Comparison of ENCODE assay signal across 22 cellular contexts in genomic region chr19:3313199-3313575, GRCh38. TPM values are rescaled to one million over a fixed set of nuclear protein-coding genes. Genes with fewer than 3 reads are reported as not detected.
DNase-seq lines count a peak whose midpoint lies in the region; ATAC-seq, FAIRE-seq and TF ChIP-seq lines count a peak whose summit lies in the region.
"Had no signal": no experiment of that assay in that cellular context is flagged by ENCODE, and none has a peak within 500 bp of the region (broad histone marks: within the 10 kb centered on the region; RNA-seq: fewer than 3 reads in every experiment).

No MANE protein-coding gene starts in this region.

- TF ChIP-seq POLR2A in K562 (conservative IDR thresholded peaks at IDR 0.05), result no peak
- TF ChIP-seq POLR2A in right lobe of liver (IDR thresholded peaks at IDR 0.05), result no peak

- CTCF ChIA-PET in K562 (lab: Yijun Ruan, JAX; ENCODE audit: low intra/inter-chr PET ratio), result interaction anchor here (0.6 kb wide), 1 partner anchor 53 kb away, joined by 3 read pairs; no protein-coding TSS in a partner anchor

- no peak for TF ChIP-seq RAD21 in K562 (CRISPR knock-in tag; conservative IDR thresholded peaks at IDR 0.05 in 1 of 2, IDR thresholded peaks at IDR 0.05 in 1 of 2)

- H3K4me1 ChIP-seq in K562 (replicated peaks in 1 of 2; ENCODE audit: control insufficient read depth in 2 of 2, insufficient read depth in 2 of 2, low read length in 2 of 2) (peaks cover 0 to 21% of the 10 kb centered on the region in 2 experiments; a peak in 2 of 5 replicates), neuronal stem cell (ENCODE audit: control insufficient read depth in 2 of 2, insufficient read depth in 1 of 2, low read depth in 1 of 2, low read length in 2 of 2) (no peaks in the 10 kb centered on the region), right lobe of liver (no peaks in the 10 kb centered on the region)
- H3K4me1 ChIP-seq: BE2C; BLaER1 treated with 17β-estradiol and CSF1 and Interleukin-3, amounts not matched to agents 10 nM and 100 nM had no signal

- H3K36me3 ChIP-seq in K562 (ENCODE audit: control insufficient read depth, insufficient read depth, low read length) (no peaks in the 10 kb centered on the region), neuronal stem cell (replicated peaks in 1 of 2; ENCODE audit: control insufficient read depth in 2 of 2, insufficient read depth in 2 of 2, low read length in 2 of 2) (no peaks in the 10 kb centered on the region), right lobe of liver (no peaks in the 10 kb centered on the region)
- H3K36me3 ChIP-seq: BE2C; BLaER1 treated with 17β-estradiol and CSF1 and Interleukin-3, amounts not matched to agents 10 nM and 100 nM had no signal

- FAIRE-seq in K562 (lab: Jason Lieb, UNC), result no peak
- FAIRE-seq: D721Med, GM12878, GM18507, H1 had no signal

- peaks cover 11 to 27% of the 10 kb centered on the region in 2 experiments; a peak in 4 of 5 replicates for H3K27me3 ChIP-seq in K562 (ENCODE audit: control insufficient read depth in 2 of 2, insufficient read depth in 2 of 2, low read length in 2 of 2)
- peaks cover 0 to 12% (median 0%) of the 10 kb centered on the region in 3 experiments for H3K27me3 ChIP-seq in neuronal stem cell (ENCODE audit: control insufficient read depth in 3 of 3, insufficient read depth in 3 of 3, low read depth in 1 of 3, low read length in 3 of 3)
- no peaks in the 10 kb centered on the region for H3K27me3 ChIP-seq in right lobe of liver

- H2AFZ ChIP-seq in K562 (ENCODE audit: low read depth, low read length) (no peak overlapping the region), neuronal stem cell (ENCODE audit: low read length) (no peak overlapping the region)
- H2AFZ ChIP-seq: GM23248 had no signal

- TF ChIP-seq CTCF in GM13976 (IDR thresholded peaks at IDR 0.05; ENCODE audit: borderline replicate concordance, control extremely low read depth, extremely low read depth, insufficient read depth, missing control alignments) (no peak), K562 (IDR thresholded peaks at IDR 0.05 in 2 of 3, conservative IDR thresholded peaks at IDR 0.05 in 1 of 3; ENCODE audit: insufficient read depth in 2 of 3, low read depth in 1 of 3, low read length in 3 of 3) (no peak), right lobe of liver (IDR thresholded peaks at IDR 0.05) (no peak)

- no peaks in the 10 kb centered on the region for H3K79me1 ChIP-seq in neuronal stem cell (ENCODE audit: low read depth, low read length)

- BruUV-seq in K562 (replicated peaks; lab: Mats Ljungman, UMichigan), result no TSS peak

- H4K8ac ChIP-seq in neuronal stem cell (ENCODE audit: low read depth, low read length), result no peak overlapping the region

- H3K4me2 ChIP-seq in K562 (ENCODE audit: insufficient read depth, low read length), result no peak overlapping the region
- H3K4me2 ChIP-seq in neuronal stem cell (ENCODE audit: insufficient read depth, low read length, poor library complexity, severe bottlenecking), result no peak overlapping the region
- H3K4me2 ChIP-seq: BLaER1 treated with 17β-estradiol and CSF1 and Interleukin-3, amounts not matched to agents 10 nM and 100 nM had no signal

- ATAC-seq in K562, result no peak
- ATAC-seq in right lobe of liver, result no peak
- no peak for ATAC-seq in GM21528 (IDR thresholded peaks at IDR 0.05; ENCODE audit: low FRiP score, unreplicated experiment)
- ATAC-seq: GM12878 had no signal

- no peak overlapping the region for H3K23ac ChIP-seq in neuronal stem cell (ENCODE audit: low read depth, low read length, poor library complexity)

- H3K9me1 ChIP-seq in K562 (ENCODE audit: control insufficient read depth, insufficient read depth, low read length), result no peaks in the 10 kb centered on the region

- no peak overlapping the region for H3K18ac ChIP-seq in neuronal stem cell (ENCODE audit: low read length)

- no peak overlapping the region for H2BK120ac ChIP-seq in neuronal stem cell (ENCODE audit: low read depth, low read length)

- H3K79me2 ChIP-seq in K562 (ENCODE audit: control insufficient read depth, insufficient read depth, low read length), result no peaks in the 10 kb centered on the region

- in situ Hi-C loops in GM13976 (cut with MboI; ENCODE audit: low sequenced_read_pairs, unreplicated experiment) (no loop called here), K562 (cut with MboI) (no loop called here)

- H4K91ac ChIP-seq in neuronal stem cell (ENCODE audit: low read depth, low read length, poor library complexity), result peak overlapping the region; percentile 53

- intact Hi-C loops in K562 (cut with micrococcal nuclease), result no loop called here
- intact Hi-C loops in right lobe of liver (cut with DNase I), result no loop called here

- no peak overlapping the region for H3K14ac ChIP-seq in neuronal stem cell (ENCODE audit: low read length)

- POLR2A ChIA-PET in K562 (lab: Yijun Ruan, JAX), result no interaction called here

- H2BK5ac ChIP-seq in neuronal stem cell (ENCODE audit: low read length), result no peak overlapping the region

- H4K20me1 ChIP-seq in K562 (replicated peaks; ENCODE audit: control insufficient read depth, insufficient read depth, low read length), result peaks cover 4% of the 10 kb centered on the region; the same call in 1 of the 2 replicates

- H3K9ac ChIP-seq in K562 (ENCODE audit: insufficient read depth in 1 of 2, low read depth in 2 of 2, low read length in 2 of 2) (peak overlapping the region in 1 of 2 experiments; percentile 35; a peak in 1 of 4 replicates), neuronal stem cell (ENCODE audit: low read depth, low read length, poor library complexity) (no peak overlapping the region)
- H3K9ac ChIP-seq: BLaER1 treated with 17β-estradiol and CSF1 and Interleukin-3, amounts not matched to agents 10 nM and 100 nM; GM23248 had no signal

- H3K4me3 ChIP-seq in K562 (no peak overlapping the region), neuronal stem cell (ENCODE audit: low read length in 2 of 2) (no peak overlapping the region), right lobe of liver (no peak overlapping the region)
- H3K4me3 ChIP-seq: BLaER1 treated with 17β-estradiol and CSF1 and Interleukin-3, amounts not matched to agents 10 nM and 100 nM; GM12878; GM23248 had no signal

- TF ChIP-seq EP300 in K562 (IDR thresholded peaks at IDR 0.05; ENCODE audit: low read length), result no peak

- H2AK5ac ChIP-seq in neuronal stem cell (ENCODE audit: low read depth, low read length), result no peak overlapping the region

- DNase-seq in AG08396 (ENCODE audit: low spot score), result peak; percentile 17
- DNase-seq in GM13976 (ENCODE audit: low spot score), result peak; percentile 31
- peak in 1 of 4 experiments; percentile 5 for DNase-seq in K562 (ENCODE audit: extremely low read depth in 1 of 4, low spot score in 3 of 4)
- no peak for DNase-seq in neuronal stem cell (ENCODE audit: low spot score)
- DNase-seq in right lobe of liver, result no peak
- DNase-seq: AML-193; BE2C; CD4-positive, alpha-beta T cell; CD8-positive, alpha-beta memory T cell; DMS 273 treated with DMSO at 0.1 percent for 48 hours; DMS79; EL; GDM1; GM23248; H7; HCEC 1CT had no signal

- H3K27ac ChIP-seq in K562 (ENCODE audit: extremely low read depth, low read depth, low read length), result no peak overlapping the region
- H3K27ac ChIP-seq in neuronal stem cell (replicated peaks; ENCODE audit: low read length), result no peak overlapping the region
- H3K27ac ChIP-seq in right lobe of liver, result no peak overlapping the region
- H3K27ac ChIP-seq: BLaER1 treated with 17β-estradiol and CSF1 and Interleukin-3, amounts not matched to agents 10 nM and 100 nM; GM23248 had no signal

- H3K9me3 ChIP-seq in K562 (replicated peaks; ENCODE audit: control insufficient read depth, insufficient read depth, low read depth, low read length), result no peaks in the 10 kb centered on the region
- H3K9me3 ChIP-seq in neuronal stem cell (replicated peaks in 1 of 2; ENCODE audit: control insufficient read depth in 2 of 2, insufficient read depth in 1 of 2, low read depth in 1 of 2, low read length in 2 of 2), result peaks cover 0 to under 1% of the 10 kb centered on the region in 2 donors
- H3K9me3 ChIP-seq in right lobe of liver, result no peaks in the 10 kb centered on the region
- H3K9me3 ChIP-seq: BE2C; BLaER1 treated with 17β-estradiol and CSF1 and Interleukin-3, amounts not matched to agents 10 nM and 100 nM had no signal

- WGBS in K562 (ENCODE audit: insufficient coverage, low coverage, missing lambda C conversion rate), result 7% methylated on average over 13 of the region's 13 CpGs
- no CpG with 5 or more reads among the region's 13 CpGs for WGBS in neuronal stem cell (ENCODE audit: extremely low coverage in 2 of 2, insufficient read length in 2 of 2, insufficient replicate concordance in 1 of 2), 2 donors
- no CpG with 5 or more reads among the region's 13 CpGs for WGBS in right lobe of liver (ENCODE audit: insufficient coverage, low coverage, low lambda C conversion rate, missing lambda C conversion rate)

- H2BK12ac ChIP-seq in neuronal stem cell (ENCODE audit: low read length), result no peak overlapping the region

- H3K4ac ChIP-seq in neuronal stem cell (ENCODE audit: low read length), result no peak overlapping the region

- H2BK15ac ChIP-seq in neuronal stem cell (ENCODE audit: low read length), result no peak overlapping the region

TF ChIP-seq in K562, 482 proteins besides CTCF, POLR2A, EP300 and RAD21 (continues in another document):
- TF ChIP-seq CHD2 (IDR thresholded peaks at IDR 0.05; ENCODE audit: low read depth, low read length), result no peak
- peak; percentile 39; the same call in 1 of the 2 replicates for TF ChIP-seq ZNF121 (CRISPR knock-in tag; conservative IDR thresholded peaks at IDR 0.05)
- TF ChIP-seq CHD1 (IDR thresholded peaks at IDR 0.05; ENCODE audit: low read length), result no peak
- no peak for TF ChIP-seq FOXA1 (IDR thresholded peaks at IDR 0.05; ENCODE audit: borderline replicate concordance)

RNA-seq across cellular contexts. Expression of gene NFIC, which starts 53.2 kb away (rescaled TPM):
- total RNA-seq in K562 (2011; cell fraction: chromatin; rRNA removed; ENCODE audit: low replicate concordance), result 66.4 and 156 TPM in 2 replicates
- 56.2 and 56.5 TPM in 2 replicates for total RNA-seq in K562 (2011; cell fraction: nucleolus; rRNA removed)
- total RNA-seq in K562 (2011; cell fraction: nucleoplasm; rRNA removed), result 46.9 and 54.0 TPM in 2 replicates
- total RNA-seq in K562 (2014; rRNA removed), result 14.1 and 15.7 TPM in 2 replicates
- total RNA-seq in K562 (2014; rRNA removed; fragmentation: Illumina TruSeq; extraction: Trizol), result 3.0 and 3.7 TPM in 2 replicates
- 6.9 and 8.4 TPM in 2 replicates for total RNA-seq in K562 (2015; rRNA removed; fragmentation: Illumina TruSeq; extraction: Trizol)
- total RNA-seq in K562 (2021), result 57.3 and 62.1 TPM in 2 replicates
- 2.0 and 2.9 TPM in 2 replicates for polyA plus RNA-seq in K562 (2011; rRNA removed)
- polyA plus RNA-seq in K562 (2011; cell fraction: cytosol; rRNA removed), result 1.8 and 2.6 TPM in 2 replicates
- 13.2 and 19.2 TPM in 2 replicates for polyA plus RNA-seq in K562 (2011; cell fraction: nucleus; rRNA removed)
- 20.3 and 20.4 TPM in 2 replicates for polyA plus RNA-seq in K562 (2012)
- polyA plus RNA-seq in K562 (2014; fragmentation: Illumina TruSeq; extraction: Trizol), result 17.2 and 26.2 TPM in 2 replicates
- polyA plus RNA-seq in K562 (2014; fragmentation: Nextera tagmentation; extraction: Ambion mirVana), result under 1 TPM; 0.71 to 0.99 TPM
- polyA plus RNA-seq in K562 (2014; rRNA removed), result 14.1 and 15.9 TPM in 2 replicates
- 4.0 and 4.7 TPM in 2 replicates for polyA minus RNA-seq in K562 (2011; rRNA and poly(A)+ RNA removed)
- 14.5 and 19.9 TPM in 2 replicates for polyA minus RNA-seq in K562 (2011; cell fraction: cytosol; rRNA and poly(A)+ RNA removed)
- 16.6 and 19.5 TPM in 2 replicates for polyA minus RNA-seq in K562 (2011; cell fraction: nucleus; rRNA and poly(A)+ RNA removed)
- polyA plus RNA-seq in neuronal stem cell (2013, experiment 1 of 2), result 4.0 TPM
- 4.5 TPM for polyA plus RNA-seq in neuronal stem cell (2013, experiment 2 of 2)
- 100 to 1,000 TPM in 4 of 6 experiments, 10 to 100 TPM in 2; 94.6 to 168 (median 120) TPM for total RNA-seq in right lobe of liver

Comparison
In these comparisons a context has a peak if more than half of its experiments do, and no peak if none do; other contexts are left out.
1. DNase-seq: peak in AG08396 (single experiment) and GM13976 (single experiment); none in neuronal stem cell (single experiment) and right lobe of liver (0 of 3).